20 cellular contexts compared by ENCODE assay signal in the genomic region with DNA sequence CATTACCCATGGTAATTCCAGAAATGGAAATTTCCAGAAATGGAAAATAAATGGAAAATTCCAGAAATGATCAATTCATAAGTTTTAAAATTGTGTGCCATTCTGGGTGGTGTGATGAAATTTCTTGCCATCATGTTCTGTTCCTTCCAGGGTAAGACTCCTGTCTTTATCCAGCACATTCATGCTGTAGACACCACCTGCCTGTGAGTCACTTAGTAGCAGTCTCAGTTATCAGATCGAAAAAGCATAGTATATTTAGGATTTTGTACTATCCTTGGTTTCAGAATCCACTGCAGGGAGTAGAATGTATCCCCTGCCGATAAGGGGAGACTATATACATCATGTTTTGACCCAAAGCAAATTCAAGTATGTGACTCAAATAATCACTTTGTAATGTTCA. TPM values are rescaled to one million over a fixed set of nuclear protein-coding genes. Genes with fewer than 3 reads are reported as not detected.
DNase-seq lines count a peak whose midpoint lies in the region; TF ChIP-seq lines count a peak whose summit lies in the region.
"Had no signal": no experiment of that assay in that cellular context is flagged by ENCODE, and none has a peak within 500 bp of the region (broad histone marks: within the 10 kb centered on the region; RNA-seq: fewer than 3 reads in every experiment).

No MANE protein-coding gene starts in this region.

- no peaks in the 10 kb centered on the region for H3K36me3 Mint-ChIP-seq in nephron (ENCODE audit: low read depth)
- H3K36me3 Mint-ChIP-seq: CD14-positive monocyte; CD8-positive, alpha-beta T cell had no signal

- no peak overlapping the region for H2AFZ ChIP-seq in mammary epithelial cell (ENCODE audit: low read depth, low read length)

- H3K9ac ChIP-seq in mammary epithelial cell (ENCODE audit: insufficient read depth, low read length) = no peak overlapping the region

- H3K27me3 Mint-ChIP-seq in nephron (ENCODE audit: low read depth) = no peaks in the 10 kb centered on the region

- intact Hi-C loops in mammary epithelial cell (cut with micrococcal nuclease) (no loop called here), breast epithelium (cut with DNase I; ENCODE audit: low total_unique reads) (no loop called here), posterior vena cava (cut with DNase I) (no loop called here)

- peak overlapping the region in 2 of 3 experiments; percentile 72 to 99 for H3K27ac Mint-ChIP-seq in nephron
- H3K27ac Mint-ChIP-seq: CD14-positive monocyte; CD8-positive, alpha-beta T cell; H9 had no signal

- peaks cover 1% of the 10 kb centered on the region for H3K9me3 Mint-ChIP-seq in nephron
- H3K9me3 Mint-ChIP-seq: CD8-positive, alpha-beta T cell; H9 had no signal

- CTCF ChIA-PET in mammary epithelial cell (lab: Charles Lee; ENCODE audit: low non-redundant PET) = no interaction called here

- dilution Hi-C loops in mammary epithelial cell (cut with HindIII; ENCODE audit: low sequenced_read_pairs) = no loop called here

- H3K27me3 ChIP-seq in mammary epithelial cell (ENCODE audit: insufficient read depth, low read length) (no peaks in the 10 kb centered on the region), breast epithelium (no peaks in the 10 kb centered on the region), brain microvascular endothelial cell (replicated peaks) (no peaks in the 10 kb centered on the region)

- H3K27ac ChIP-seq in mammary epithelial cell (ENCODE audit: insufficient read depth, low read depth, low read length) (no peak overlapping the region), breast epithelium (no peak overlapping the region), brain microvascular endothelial cell (peak overlapping the region; percentile 11)
- H3K27ac ChIP-seq: 22Rv1 had no signal

- no peak overlapping the region for H3K4me3 Mint-ChIP-seq in nephron
- H3K4me3 Mint-ChIP-seq: CD14-positive monocyte; CD8-positive, alpha-beta T cell; H9 had no signal

- H3K4me2 ChIP-seq in mammary epithelial cell (ENCODE audit: insufficient read depth, low read depth, low read length) = no peak overlapping the region

- BruUV-seq in mammary epithelial cell (replicated peaks; lab: Mats Ljungman, UMichigan) = no TSS peak

- WGBS in mammary epithelial cell (ENCODE audit: low coverage, missing lambda C conversion rate) = 100% methylated on average over 2 of the region's 2 CpGs

- in situ Hi-C loops in mammary epithelial cell (cut with MboI; ENCODE audit: low sequenced_read_pairs in 2 of 2) (no loop called here), brain microvascular endothelial cell (cut with HindIII; ENCODE audit: low pct_ligation_motif_present, low sequenced_read_pairs) (no loop called here)

- H3K4me3 ChIP-seq in mammary epithelial cell (replicated peaks in 1 of 3; ENCODE audit: insufficient read depth in 1 of 3, low read depth in 2 of 3, low read length in 3 of 3) = no peak overlapping the region
- H3K4me3 ChIP-seq in breast epithelium = no peak overlapping the region
- H3K4me3 ChIP-seq in brain microvascular endothelial cell (ENCODE audit: low read depth, low read length) = no peak overlapping the region

- no peaks in the 10 kb centered on the region for H3K79me2 ChIP-seq in mammary epithelial cell (ENCODE audit: insufficient read depth, low read length)

- no peak for TF ChIP-seq POLR2A in breast epithelium (IDR thresholded peaks at IDR 0.05)

- H4K20me1 ChIP-seq in mammary epithelial cell (ENCODE audit: insufficient read depth, low read length) = no peaks in the 10 kb centered on the region

- no peaks in the 10 kb centered on the region for H3K4me1 ChIP-seq in mammary epithelial cell (ENCODE audit: insufficient read depth, low read length)
- no peaks in the 10 kb centered on the region for H3K4me1 ChIP-seq in breast epithelium

- H3K9me3 ChIP-seq in mammary epithelial cell (replicated peaks; ENCODE audit: insufficient read depth, low read length) (no peaks in the 10 kb centered on the region), breast epithelium (no peaks in the 10 kb centered on the region)

- DNase-seq in mammary epithelial cell (peak; percentile 21), breast epithelium (ENCODE audit: low spot score in 2 of 2) (no peak), brain microvascular endothelial cell (peak; percentile 49), posterior vena cava (ENCODE audit: low spot score) (no peak), NCI-H748 treated with DMSO at 0.1 percent for 48 hours (lab: John Stamatoyannopoulos, UW) (no peak), cerebellar nuclear complex (lab: John Stamatoyannopoulos, UW) (no peak), NOMO-1 treated with dmso at 0.1 percent for 144 hours (lab: John Stamatoyannopoulos, UW; ENCODE audit: unreplicated experiment) (no peak)
- DNase-seq: CD8-positive, alpha-beta T cell; COR-L47; DMS153; DMS79 treated with DMSO at 0.1 percent for 48 hours; EL; GOT3; H9 had no signal

- peaks cover 59% of the 10 kb centered on the region for H3K4me1 Mint-ChIP-seq in nephron
- H3K4me1 Mint-ChIP-seq: CD14-positive monocyte, H9 had no signal

- TF ChIP-seq CTCF in mammary epithelial cell (conservative IDR thresholded peaks at IDR 0.05 in 1 of 2, IDR thresholded peaks at IDR 0.05 in 1 of 2; ENCODE audit: extremely low read depth in 1 of 2, insufficient read depth in 1 of 2, low read depth in 1 of 2, low read length in 2 of 2) (no peak), breast epithelium (IDR thresholded peaks at IDR 0.05) (no peak), brain microvascular endothelial cell (IDR thresholded peaks at IDR 0.05; ENCODE audit: low read depth, low read length, missing control alignments) (no peak), nephron (IDR thresholded peaks at IDR 0.05; ENCODE audit: unreplicated experiment in 3 of 3) (no peak)

- H3K36me3 ChIP-seq in mammary epithelial cell (ENCODE audit: insufficient read depth, low read length) (no peaks in the 10 kb centered on the region), breast epithelium (no peaks in the 10 kb centered on the region), brain microvascular endothelial cell (replicated peaks) (no peaks in the 10 kb centered on the region)

RNA-seq across cellular contexts. Expression of gene CSNK1A1L, which starts 26.7 kb away (rescaled TPM):
- total RNA-seq in mammary epithelial cell (not detected), breast epithelium (not detected), posterior vena cava (not detected)
- not detected for polyA plus RNA-seq in mammary epithelial cell
- not detected for polyA minus RNA-seq in mammary epithelial cell
- total RNA-seq: A673; CD8-positive, alpha-beta T cell; H9; HT1080 had no signal
- polyA plus RNA-seq: BJ had no signal

Comparison
In these comparisons a context has a peak if more than half of its experiments do, and no peak if none do; other contexts are left out.
1. DNase-seq: peak in mammary epithelial cell (single experiment) and brain microvascular endothelial cell (single experiment); none in breast epithelium (0 of 2), posterior vena cava (single experiment), NCI-H748 treated with DMSO at 0.1 percent for 48 hours (single experiment), cerebellar nuclear complex (0 of 2) and NOMO-1 treated with dmso at 0.1 percent for 144 hours (single experiment).